In the genomic region with DNA sequence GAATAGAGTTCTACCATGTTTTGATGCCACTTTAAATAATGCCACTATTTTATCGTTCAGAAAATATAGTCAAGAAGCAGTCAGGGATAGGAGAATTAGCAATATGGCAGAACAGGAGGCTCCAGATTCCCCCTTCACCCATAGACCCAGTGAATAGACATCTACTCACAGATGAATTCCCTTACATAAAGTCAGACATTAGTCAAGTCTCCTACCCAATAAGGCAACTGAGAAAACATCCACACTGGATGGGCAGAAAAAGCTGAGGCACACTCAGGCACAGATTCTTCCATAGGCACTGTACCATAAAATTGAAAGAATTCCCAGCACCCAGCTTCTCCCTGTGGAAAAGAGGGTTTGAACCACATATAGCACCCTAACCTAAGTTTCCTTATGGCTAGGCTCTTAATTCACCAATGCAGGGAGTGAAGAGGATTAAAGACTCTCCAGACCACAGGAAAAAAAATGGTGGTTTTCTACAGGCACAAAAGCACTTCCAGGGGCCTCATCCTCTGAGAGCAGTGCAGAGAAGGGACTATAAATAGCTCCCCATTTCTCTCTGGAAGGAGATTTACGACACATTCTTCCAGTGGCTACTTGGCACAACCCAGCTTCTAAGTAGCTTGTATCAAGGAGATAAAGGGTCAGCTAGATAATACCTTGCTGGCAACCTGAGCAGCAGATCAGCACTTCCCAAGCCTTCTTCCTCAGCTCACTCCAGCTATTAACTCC, we compare ENCODE assay signal across 1 cellular context.
TF ChIP-seq lines count a peak whose summit lies in the region.

No MANE protein-coding gene starts in this region.

TF ChIP-seq in GM23338, 12 proteins besides CTCF, POLR2A, EP300 and RAD21 (continued from another document):
- no peak for TF ChIP-seq ETS1 (IDR thresholded peaks at IDR 0.05)
- TF ChIP-seq REST (IDR thresholded peaks at IDR 0.05; ENCODE audit: unreplicated experiment): no peak
- no peak for TF ChIP-seq CREB1 (CRISPR knock-in tag; IDR thresholded peaks at IDR 0.05; ENCODE audit: low read depth)
